15 cellular contexts compared by ENCODE assay signal in genomic region chr17:14038206-14038605, GRCh38. TPM values are rescaled to one million over a fixed set of nuclear protein-coding genes. Genes with fewer than 3 reads are reported as not detected.
A peak's percentile ranks its signal among the peaks of the same experiment; 100 is the strongest.
DNase-seq lines count a peak whose midpoint lies in the region; ATAC-seq and TF ChIP-seq lines count a peak whose summit lies in the region.
"Had no signal": no experiment of that assay in that cellular context is flagged by ENCODE, and none has a peak within 500 bp of the region (broad histone marks: within the 10 kb centered on the region; RNA-seq: fewer than 3 reads in every experiment).

No MANE protein-coding gene starts in this region.

- no peak overlapping the region for H3K27ac ChIP-seq in CD8-positive, alpha-beta T cell (ENCODE audit: low read depth, low read length)
- H3K27ac ChIP-seq: sigmoid colon had no signal

- H3K36me3 Mint-ChIP-seq in CD8-positive, alpha-beta T cell: peaks cover 30% of the 10 kb centered on the region
- H3K36me3 Mint-ChIP-seq in T-helper 1 cell treated with Interleukin-12 subunit alpha and Interleukin-12 subunit beta and Interleukin-4 antibody, amounts not matched to agents 30 μg/mL and 1 μg/mL, for 36 hours (ENCODE audit: low read depth): peaks cover 55% of the 10 kb centered on the region
- H3K36me3 Mint-ChIP-seq: natural killer cell had no signal

- no peaks in the 10 kb centered on the region for H3K4me1 ChIP-seq in CD8-positive, alpha-beta T cell (ENCODE audit: insufficient read depth, low read length)

- no peaks in the 10 kb centered on the region for H3K27me3 ChIP-seq in CD8-positive, alpha-beta T cell (ENCODE audit: insufficient read depth, low read length)
- H3K27me3 ChIP-seq: sigmoid colon had no signal

- no peak for TF ChIP-seq CTCF in CD8-positive, alpha-beta T cell (IDR thresholded peaks at IDR 0.05)
- no peak for TF ChIP-seq CTCF in fibroblast of pulmonary artery (IDR thresholded peaks at IDR 0.05; ENCODE audit: low read length, missing control alignments)

- no peak overlapping the region for H3K4me3 Mint-ChIP-seq in CD8-positive, alpha-beta T cell
- peak overlapping the region; percentile 6 for H3K4me3 Mint-ChIP-seq in T-helper 1 cell treated with Interleukin-12 subunit alpha and Interleukin-12 subunit beta and Interleukin-4 antibody, amounts not matched to agents 30 μg/mL and 1 μg/mL, for 36 hours
- H3K4me3 Mint-ChIP-seq: activated naive CD8-positive, alpha-beta T cell treated with anti-CD3 and anti-CD28 coated beads, Interleukin-2, amount 50 U/mL, for 24 hours; natural killer cell; stimulated activated naive CD8-positive, alpha-beta T cell treated with anti-CD3 and anti-CD28 coated beads, Interleukin-15, amount 100 ng/mL, for 72 hours had no signal

- peak; percentile 26 for DNase-seq in A172 (ENCODE audit: low spot score)
- no peak for DNase-seq in CD8-positive, alpha-beta T cell
- DNase-seq in fibroblast of pulmonary artery (ENCODE audit: low read depth): peak; percentile 47
- no peak for DNase-seq in AML-193 (lab: John Stamatoyannopoulos, UW)
- DNase-seq: activated naive CD8-positive, alpha-beta T cell treated with anti-CD3 and anti-CD28 coated beads, Interleukin-2, amount 50 U/mL, for 24 hours; left cardiac atrium; natural killer cell; NCI-H1417 treated with DMSO at 0.1 percent for 48 hours; NCI-H526 treated with DMSO at 0.1 percent for 48 hours; sigmoid colon; stimulated activated naive CD8-positive, alpha-beta T cell treated with anti-CD3 and anti-CD28 coated beads, Interleukin-15, amount 100 ng/mL, for 72 hours had no signal

- POLR2A ChIA-PET in CD8-positive, alpha-beta T cell (lab: Charles Lee): no interaction called here

- H3K9me3 ChIP-seq in CD8-positive, alpha-beta T cell (ENCODE audit: low read length): no peaks in the 10 kb centered on the region
- H3K9me3 ChIP-seq: sigmoid colon had no signal

- intact Hi-C loops in CD8-positive, alpha-beta T cell (cut with DNase I, micrococcal nuclease): no loop called here

- peak overlapping the region; percentile 50 for H3K27ac Mint-ChIP-seq in CD8-positive, alpha-beta T cell
- peak overlapping the region; percentile 34 for H3K27ac Mint-ChIP-seq in T-helper 1 cell treated with Interleukin-12 subunit alpha and Interleukin-12 subunit beta and Interleukin-4 antibody, amounts not matched to agents 30 μg/mL and 1 μg/mL, for 36 hours
- H3K27ac Mint-ChIP-seq: activated naive CD8-positive, alpha-beta T cell treated with anti-CD3 and anti-CD28 coated beads, Interleukin-2, amount 50 U/mL, for 24 hours; natural killer cell; stimulated activated naive CD8-positive, alpha-beta T cell treated with anti-CD3 and anti-CD28 coated beads, Interleukin-15, amount 100 ng/mL, for 72 hours had no signal

- CTCF ChIA-PET in CD8-positive, alpha-beta T cell (lab: Charles Lee): no interaction called here

- no peaks in the 10 kb centered on the region for H3K27me3 Mint-ChIP-seq in CD8-positive, alpha-beta T cell (ENCODE audit: low read depth)
- no peaks in the 10 kb centered on the region for H3K27me3 Mint-ChIP-seq in T-helper 1 cell treated with Interleukin-12 subunit alpha and Interleukin-12 subunit beta and Interleukin-4 antibody, amounts not matched to agents 30 μg/mL and 1 μg/mL, for 36 hours (ENCODE audit: low read depth)
- H3K27me3 Mint-ChIP-seq: activated naive CD8-positive, alpha-beta T cell treated with anti-CD3 and anti-CD28 coated beads, Interleukin-2, amount 50 U/mL, for 24 hours; stimulated activated naive CD8-positive, alpha-beta T cell treated with anti-CD3 and anti-CD28 coated beads, Interleukin-15, amount 100 ng/mL, for 72 hours had no signal

- no peaks in the 10 kb centered on the region for H3K9me3 Mint-ChIP-seq in CD8-positive, alpha-beta T cell
- peaks cover 7% of the 10 kb centered on the region for H3K9me3 Mint-ChIP-seq in T-helper 1 cell treated with Interleukin-12 subunit alpha and Interleukin-12 subunit beta and Interleukin-4 antibody, amounts not matched to agents 30 μg/mL and 1 μg/mL, for 36 hours
- H3K9me3 Mint-ChIP-seq: activated naive CD8-positive, alpha-beta T cell treated with anti-CD3 and anti-CD28 coated beads, Interleukin-2, amount 50 U/mL, for 24 hours; natural killer cell had no signal

- H3K4me1 Mint-ChIP-seq in CD8-positive, alpha-beta T cell (ENCODE audit: low read depth): peaks cover 7% of the 10 kb centered on the region
- peaks cover 38% of the 10 kb centered on the region for H3K4me1 Mint-ChIP-seq in T-helper 1 cell treated with Interleukin-12 subunit alpha and Interleukin-12 subunit beta and Interleukin-4 antibody, amounts not matched to agents 30 μg/mL and 1 μg/mL, for 36 hours (ENCODE audit: low read depth)

- ATAC-seq in CD8-positive, alpha-beta T cell: no peak
- ATAC-seq in GM18520 (IDR thresholded peaks at IDR 0.05; ENCODE audit: unreplicated experiment) (no peak), GM18861 (IDR thresholded peaks at IDR 0.05; ENCODE audit: unreplicated experiment) (no peak), esophagus mucosa (no peak)
- ATAC-seq: activated naive CD8-positive, alpha-beta T cell treated with anti-CD3 and anti-CD28 coated beads, Interleukin-2, amount 50 U/mL, for 24 hours; natural killer cell; stimulated activated naive CD8-positive, alpha-beta T cell treated with anti-CD3 and anti-CD28 coated beads, Interleukin-15, amount 100 ng/mL, for 72 hours had no signal

- H3K36me3 ChIP-seq in CD8-positive, alpha-beta T cell (ENCODE audit: insufficient read depth, low read length): no peaks in the 10 kb centered on the region

- H3K4me3 ChIP-seq in CD8-positive, alpha-beta T cell (ENCODE audit: low read depth, low read length): no peak overlapping the region
- no peak overlapping the region for H3K4me3 ChIP-seq in fibroblast of pulmonary artery (replicated peaks; ENCODE audit: low read depth, low read length)
- H3K4me3 ChIP-seq: sigmoid colon had no signal

RNA-seq across cellular contexts. Expression of gene COX10, which starts 31.1 kb away (rescaled TPM):
- total RNA-seq in A172 (2014; rRNA removed; shearing (Covaris generic)): 18.2 and 31.0 TPM in 2 replicates
- total RNA-seq in CD8-positive, alpha-beta T cell: 10 to 100 TPM; 13.4 to 14.4 TPM
- total RNA-seq in esophagus mucosa: 19.0 TPM

Comparison
In these comparisons a context has a peak if more than half of its experiments do, and no peak if none do; other contexts are left out.
1. DNase-seq: peak in A172 (single experiment) and fibroblast of pulmonary artery (single experiment); none in CD8-positive, alpha-beta T cell (0 of 7) and AML-193 (0 of 2).